In the genomic region with DNA sequence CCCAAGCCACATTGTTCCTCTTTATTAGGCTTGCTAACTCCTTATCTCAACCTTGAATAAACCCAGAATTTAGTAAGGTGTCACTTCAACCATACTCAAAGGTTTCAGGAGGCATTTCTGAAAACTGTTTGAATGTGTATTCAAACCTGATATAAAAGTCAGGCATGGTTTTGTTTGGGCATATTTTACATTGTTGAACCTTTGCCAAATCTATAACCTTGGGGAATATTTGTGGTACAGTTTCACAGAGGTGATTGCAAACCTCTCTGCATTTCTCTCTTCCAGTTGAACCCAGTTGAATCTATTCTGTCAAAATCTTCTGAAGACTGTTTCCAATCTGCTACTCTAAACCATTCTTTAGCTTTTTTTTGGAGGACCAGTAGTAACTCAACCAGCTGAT, we compare ENCODE assay signal across 19 cellular contexts.
DNase-seq lines count a peak whose midpoint lies in the region; ATAC-seq, FAIRE-seq and TF ChIP-seq lines count a peak whose summit lies in the region.
"Had no signal": no experiment of that assay in that cellular context is flagged by ENCODE, and none has a peak within 500 bp of the region (broad histone marks: within the 10 kb centered on the region; RNA-seq: fewer than 3 reads in every experiment).

No MANE protein-coding gene starts in this region.

- H3F3A ChIP-seq in PC-3 (ENCODE audit: low read length, unreplicated experiment): no peaks in the 10 kb centered on the region

- TF ChIP-seq POLR2A in breast epithelium (IDR thresholded peaks at IDR 0.05): no peak

- peaks cover 17% of the 10 kb centered on the region for H3K9me3 Mint-ChIP-seq in MCF 10A (ENCODE audit: unreplicated experiment)

- H2AFZ ChIP-seq in KMS-11 (ENCODE audit: low read depth) (peak overlapping the region; percentile 83), PC-3 (ENCODE audit: low read length) (no peak overlapping the region)

- peak overlapping the region; percentile 98 for H3K4me2 ChIP-seq in KMS-11
- no peak overlapping the region for H3K4me2 ChIP-seq in PC-3 (ENCODE audit: low read length)
- H3K4me2 ChIP-seq: BLaER1 had no signal

- H3K9me3 ChIP-seq in breast epithelium (no peaks in the 10 kb centered on the region), PC-3 (ENCODE audit: low read length) (no peaks in the 10 kb centered on the region), ascending aorta (no peaks in the 10 kb centered on the region), T-helper 17 cell (ENCODE audit: control insufficient read depth, low read length, poor library complexity, severe bottlenecking) (no peaks in the 10 kb centered on the region)
- H3K9me3 ChIP-seq: BLaER1 had no signal

- no peaks in the 10 kb centered on the region for H3K36me3 Mint-ChIP-seq in MCF 10A (ENCODE audit: insufficient read depth, unreplicated experiment)
- no peaks in the 10 kb centered on the region for H3K36me3 Mint-ChIP-seq in T-helper 17 cell (ENCODE audit: low read depth)
- H3K36me3 Mint-ChIP-seq: CD14-positive monocyte; CD4-positive, alpha-beta memory T cell had no signal

- FAIRE-seq in urothelium cell line (lab: Jason Lieb, UNC) (no peak), HTR-8/SVneo (lab: Jason Lieb, UNC) (no peak)

- no peaks in the 10 kb centered on the region for H3K36me3 ChIP-seq in breast epithelium
- H3K36me3 ChIP-seq in KMS-11 (ENCODE audit: insufficient read depth): no peaks in the 10 kb centered on the region
- H3K36me3 ChIP-seq in PC-3 (ENCODE audit: low read depth, low read length): no peaks in the 10 kb centered on the region
- no peaks in the 10 kb centered on the region for H3K36me3 ChIP-seq in ascending aorta
- H3K36me3 ChIP-seq: BLaER1 had no signal

- no peak for TF ChIP-seq CTCF in MCF 10A (IDR thresholded peaks at IDR 0.05; ENCODE audit: unreplicated experiment)
- no peak for TF ChIP-seq CTCF in breast epithelium (IDR thresholded peaks at IDR 0.05)
- no peak for TF ChIP-seq CTCF in KMS-11 (conservative IDR thresholded peaks at IDR 0.05; ENCODE audit: low read depth, low read length)
- no peak for TF ChIP-seq CTCF in PC-3 (conservative IDR thresholded peaks at IDR 0.05; ENCODE audit: low read depth, low read length)
- no peak for TF ChIP-seq CTCF in ascending aorta (IDR thresholded peaks at IDR 0.05)

- H3K27me3 Mint-ChIP-seq in MCF 10A (ENCODE audit: insufficient read depth, unreplicated experiment) (no peaks in the 10 kb centered on the region), T-helper 17 cell (no peaks in the 10 kb centered on the region)
- H3K27me3 Mint-ChIP-seq: CD4-positive, alpha-beta memory T cell had no signal

- H3K79me2 ChIP-seq in KMS-11 (ENCODE audit: insufficient read depth, low read depth): no peaks in the 10 kb centered on the region
- H3K79me2 ChIP-seq in PC-3 (ENCODE audit: low read length): no peaks in the 10 kb centered on the region

- no TSS peak for BruUV-seq in MCF 10A (replicated peaks; lab: Mats Ljungman, UMichigan)
- BruUV-seq in PC-3 (replicated peaks; lab: Mats Ljungman, UMichigan): no TSS peak

- no peaks in the 10 kb centered on the region for H3K9me2 ChIP-seq in PC-3 (replicated peaks; ENCODE audit: low read length)

- no peak overlapping the region for H3K27ac Mint-ChIP-seq in MCF 10A (ENCODE audit: low read depth, unreplicated experiment)
- H3K27ac Mint-ChIP-seq in T-helper 17 cell: no peak overlapping the region
- H3K27ac Mint-ChIP-seq: CD14-positive monocyte; CD4-positive, alpha-beta memory T cell; HFFc6 had no signal

- H3K4me1 Mint-ChIP-seq in MCF 10A (ENCODE audit: insufficient read depth, unreplicated experiment) (peaks cover 5% of the 10 kb centered on the region), T-helper 17 cell (no peaks in the 10 kb centered on the region)
- H3K4me1 Mint-ChIP-seq: CD14-positive monocyte; CD4-positive, alpha-beta memory T cell had no signal

- H3K4me3 Mint-ChIP-seq in MCF 10A (ENCODE audit: unreplicated experiment): no peak overlapping the region
- no peak overlapping the region for H3K4me3 Mint-ChIP-seq in T-helper 17 cell
- H3K4me3 Mint-ChIP-seq: CD14-positive monocyte; CD4-positive, alpha-beta memory T cell; HFFc6 had no signal

- CTCF ChIA-PET in MCF 10A (lab: Yijun Ruan, JAX) (no interaction called here), PC-3 (lab: Charles Lee) (no interaction called here)

- no peak overlapping the region for H3K4me3 ChIP-seq in breast epithelium
- peak overlapping the region; percentile 17 for H3K4me3 ChIP-seq in KMS-11 (IDR thresholded peaks at IDR 0.05; ENCODE audit: insufficient read depth, low read depth, low read length)
- no peak overlapping the region for H3K4me3 ChIP-seq in PC-3 (ENCODE audit: low read length)
- no peak overlapping the region for H3K4me3 ChIP-seq in ascending aorta
- H3K4me3 ChIP-seq: BLaER1 had no signal

- H3K9ac ChIP-seq in KMS-11 (peak overlapping the region; percentile 5; the same call in 1 of the 2 replicates), PC-3 (ENCODE audit: low read length) (no peak overlapping the region)
- H3K9ac ChIP-seq: BLaER1 had no signal

- H3K27me3 ChIP-seq in breast epithelium: no peaks in the 10 kb centered on the region
- H3K27me3 ChIP-seq in KMS-11 (ENCODE audit: insufficient read depth, low read depth): no peaks in the 10 kb centered on the region
- H3K27me3 ChIP-seq in PC-3 (ENCODE audit: low read length): no peaks in the 10 kb centered on the region
- no peaks in the 10 kb centered on the region for H3K27me3 ChIP-seq in ascending aorta
- H3K27me3 ChIP-seq: BLaER1 had no signal

- H3K4me1 ChIP-seq in breast epithelium (no peaks in the 10 kb centered on the region), KMS-11 (ENCODE audit: low read depth, poor library complexity, severe bottlenecking) (peaks cover 47% of the 10 kb centered on the region), PC-3 (ENCODE audit: insufficient read depth, low read length) (no peaks in the 10 kb centered on the region; the same call in 1 of the 2 replicates), ascending aorta (no peaks in the 10 kb centered on the region)
- H3K4me1 ChIP-seq: BLaER1 had no signal

- H4K20me1 ChIP-seq in KMS-11 (ENCODE audit: insufficient read depth) (no peaks in the 10 kb centered on the region), PC-3 (ENCODE audit: low read length) (no peaks in the 10 kb centered on the region)
- H4K20me1 ChIP-seq: BLaER1 had no signal

- peak; percentile 8 for DNase-seq in MCF 10A (ENCODE audit: unreplicated experiment)
- no peak for DNase-seq in breast epithelium (ENCODE audit: low spot score in 2 of 2)
- peak; percentile 53 for DNase-seq in PC-3
- peak; percentile 38 for DNase-seq in urothelium cell line (ENCODE audit: low spot score)
- no peak for DNase-seq in ascending aorta (ENCODE audit: low spot score in 2 of 2)
- no peak for DNase-seq in T-helper 17 cell
- no peak for DNase-seq in HTR-8/SVneo (ENCODE audit: insufficient read length, low spot score)
- DNase-seq: 8988T; CD4-positive, alpha-beta memory T cell; DMS153; DMS79; GF-D8; GOT3; H7; HFFc6 had no signal

- H3K27ac ChIP-seq in breast epithelium: no peak overlapping the region
- peak overlapping the region; percentile 97 for H3K27ac ChIP-seq in KMS-11
- H3K27ac ChIP-seq in PC-3 (ENCODE audit: low read length): no peak overlapping the region
- H3K27ac ChIP-seq in ascending aorta: no peak overlapping the region
- H3K27ac ChIP-seq: BLaER1 had no signal

- POLR2A ChIA-PET in MCF 10A (lab: Yijun Ruan, JAX): no interaction called here
- POLR2A ChIA-PET in PC-3 (lab: Charles Lee; ENCODE audit: unreplicated experiment): no interaction called here

- ATAC-seq in PC-3: peak; percentile 27; the same call in 1 of the 2 replicates
- no peak for ATAC-seq in T-helper 17 cell
- ATAC-seq: HCT116 had no signal

- intact Hi-C loops in MCF 10A (cut with micrococcal nuclease): no loop called here
- intact Hi-C loops in breast epithelium (cut with DNase I; ENCODE audit: low total_unique reads): no loop called here
- intact Hi-C loops in PC-3 (cut with micrococcal nuclease): no loop called here
- intact Hi-C loops in ascending aorta (cut with DNase I): no loop called here

Comparison
In these comparisons a context has a peak if more than half of its experiments do, and no peak if none do; other contexts are left out.
1. DNase-seq: peak in MCF 10A (single experiment), PC-3 (single experiment) and urothelium cell line (single experiment); none in breast epithelium (0 of 2), ascending aorta (0 of 2), T-helper 17 cell (0 of 3) and HTR-8/SVneo (single experiment).